16 cellular contexts compared by ENCODE assay signal in genomic region chr6:48658910-48659309, GRCh38.
"Had no signal": no experiment of that assay in that cellular context is flagged by ENCODE, and none has a peak within 500 bp of the region (broad histone marks: within the 10 kb centered on the region; RNA-seq: fewer than 3 reads in every experiment).

No MANE protein-coding gene starts in this region.

- H3K27ac ChIP-seq: adrenal gland, dorsolateral prefrontal cortex, prostate gland, skin epidermis, tibial nerve, uterus had no signal

- H3K4me1 ChIP-seq: adrenal gland, prostate gland, tibial nerve, uterus had no signal

- DNase-seq: activated CD4-positive, alpha-beta memory T cell treated with anti-CD3 and anti-CD28 coated beads, Interleukin-2, amount 10 ng/mL, durations not matched to agents 7 days and 5 days; activated CD4-positive, alpha-beta T cell treated with anti-CD3 and anti-CD28 coated beads for 4 hours; activated T-cell treated with anti-CD3 and anti-CD28 coated beads, Interleukin-2, amount 50 U/mL, for 24 hours; adrenal gland; glutamatergic neuron; nephron progenitor cell; right cardiac atrium; stimulated activated CD4-positive, alpha-beta T cell treated with anti-CD3 and anti-CD28 coated beads, Interleukin-15, amount 100 ng/mL, for 24 hours; stimulated activated CD4-positive, alpha-beta T cell treated with anti-CD3 and anti-CD28 coated beads, Interleukin-4, amount 100 ng/mL, for 24 hours; stimulated activated naive CD4-positive, alpha-beta T cell; substantia nigra; uterus had no signal

- ATAC-seq: right cardiac atrium had no signal

- H3K36me3 ChIP-seq: adrenal gland, prostate gland, tibial nerve, uterus had no signal

- H3K27me3 ChIP-seq: adrenal gland, dorsolateral prefrontal cortex, tibial nerve, uterus had no signal

- H3K4me3 ChIP-seq: adrenal gland, dorsolateral prefrontal cortex, prostate gland, skin epidermis, tibial nerve, uterus had no signal

- H3K9me3 ChIP-seq: adrenal gland, prostate gland, tibial nerve, uterus had no signal
